27 cellular contexts compared by ENCODE assay signal in the genomic region with DNA sequence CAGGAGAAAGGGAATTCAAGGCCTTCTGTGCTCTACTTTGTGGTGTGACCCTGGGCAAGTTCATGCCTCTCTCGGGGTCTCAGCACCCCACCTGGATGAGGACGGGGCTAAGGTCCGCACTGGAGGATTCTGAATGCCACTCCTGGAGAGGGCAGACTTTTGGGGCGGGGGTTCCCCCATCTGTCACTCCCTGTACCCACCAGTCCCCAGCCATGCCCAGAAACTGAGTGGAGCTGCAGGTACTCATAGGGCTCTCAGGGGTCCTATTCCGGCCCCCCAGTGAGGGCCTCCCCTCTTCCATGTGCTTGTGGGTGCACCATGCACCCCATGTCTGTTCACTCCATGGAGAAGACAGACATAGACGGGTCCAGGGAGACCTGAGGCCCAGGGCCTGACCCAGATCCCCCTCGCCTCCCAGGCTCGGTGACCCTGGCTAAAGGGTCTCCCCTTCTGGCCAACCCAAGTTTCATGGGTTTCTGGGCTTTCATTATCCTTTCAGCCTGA. TPM values are rescaled to one million over a fixed set of nuclear protein-coding genes. Genes with fewer than 3 reads are reported as not detected.
DNase-seq lines count a peak whose midpoint lies in the region; ATAC-seq and TF ChIP-seq lines count a peak whose summit lies in the region.
"Had no signal": no experiment of that assay in that cellular context is flagged by ENCODE, and none has a peak within 500 bp of the region (broad histone marks: within the 10 kb centered on the region; RNA-seq: fewer than 3 reads in every experiment).

No MANE protein-coding gene starts in this region.

- H3K9me3 Mint-ChIP-seq in activated CD4-positive, alpha-beta T cell treated with anti-CD3 and anti-CD28 coated beads, Interleukin-2, amount 10 ng/mL, durations not matched to agents 7 days and 5 days, result no peaks in the 10 kb centered on the region
- H3K9me3 Mint-ChIP-seq: activated T-helper 1 cell treated with anti-CD3 and anti-CD28 coated beads, Interleukin-12 subunit alpha, Interleukin-12 subunit beta, Interleukin-2, Interleukin-4 antibody, amounts not matched to agents 30 ng/mL and 10 ng/mL and 1 ng/mL, durations not matched to agents 14 hours and 24 hours and 36 hours; CD4-positive, alpha-beta memory T cell; neural crest cell; stimulated activated naive CD8-positive, alpha-beta T cell treated with anti-CD3 and anti-CD28 coated beads, Interleukin-15, Interleukin-2, amounts not matched to agents 100 ng/mL and 50 ng/mL, for 24 hours had no signal

- DNase-seq in activated CD4-positive, alpha-beta T cell treated with anti-CD3 and anti-CD28 coated beads, Interleukin-2, amount 10 ng/mL, durations not matched to agents 7 days and 5 days, result peak; percentile 1
- DNase-seq in activated CD4-positive, alpha-beta T cell treated with anti-CD3 and anti-CD28 coated beads, Interleukin-2, amount 50 U/mL, for 4 hours, result no peak
- peak; percentile 6 for DNase-seq in mucosa of gallbladder (ENCODE audit: low spot score)
- DNase-seq in SK-N-SH, result no peak
- no peak for DNase-seq in T1000 (lab: John Stamatoyannopoulos, UW)
- DNase-seq: activated CD4-positive, alpha-beta T cell treated with anti-CD3 and anti-CD28 coated beads for 36 hours; activated naive CD4-positive, alpha-beta T cell treated with anti-CD3 and anti-CD28 coated beads, Interleukin-2, amount 50 U/mL, for 16 hours; AML-193; brain microvascular endothelial cell; CD4-positive, alpha-beta memory T cell; MG63; NCI-H1105 treated with DMSO at 0.1 percent for 48 hours; NCI-H2029; NCI-H524 treated with DMSO at 0.1 percent for 48 hours; SHP77; stimulated activated CD4-positive, alpha-beta T cell treated with anti-CD3 and anti-CD28 coated beads, Interleukin-2, amount 100 ng/mL, for 24 hours; T-helper 2 cell had no signal

- CTCF ChIA-PET in activated CD4-positive, alpha-beta T cell treated with anti-CD3 and anti-CD28 coated beads, Interleukin-2, amount 10 ng/mL, durations not matched to agents 7 days and 5 days (lab: Charles Lee), result no interaction called here
- CTCF ChIA-PET in SK-N-SH (lab: Yijun Ruan, JAX), result interaction anchor here (1.1 to 8.2 kb wide), 4 partner anchors 14 to 575 kb away, joined by 3 to 68 read pairs (median 3); no protein-coding TSS in a partner anchor

- H3K27me3 ChIP-seq in SK-N-SH (ENCODE audit: insufficient read depth), result no peaks in the 10 kb centered on the region
- H3K27me3 ChIP-seq: brain microvascular endothelial cell, MG63, tibial nerve had no signal

- no peak for TF ChIP-seq RAD21 in SK-N-SH (IDR thresholded peaks at IDR 0.05; ENCODE audit: low read length)

- H3F3A ChIP-seq in SK-N-SH (replicated peaks; ENCODE audit: insufficient read depth), result no peaks in the 10 kb centered on the region

- H3K36me3 ChIP-seq in urinary bladder (ENCODE audit: insufficient read depth) (no peaks in the 10 kb centered on the region), SK-N-SH (replicated peaks in 1 of 2; ENCODE audit: control insufficient read depth in 1 of 2, insufficient read depth in 2 of 2, low read length in 1 of 2) (no peaks in the 10 kb centered on the region)
- H3K36me3 ChIP-seq: brain microvascular endothelial cell, MG63, tibial nerve had no signal

- TF ChIP-seq EP300 in SK-N-SH (IDR thresholded peaks at IDR 0.05; ENCODE audit: borderline replicate concordance in 1 of 2, low read depth in 1 of 2, low read length in 1 of 2), result no peak

- H3K79me2 ChIP-seq in SK-N-SH (ENCODE audit: insufficient read depth), result no peaks in the 10 kb centered on the region
- H3K79me2 ChIP-seq: parathyroid adenoma had no signal

- H3K4me1 ChIP-seq in urinary bladder (ENCODE audit: insufficient read depth) (no peaks in the 10 kb centered on the region), SK-N-SH (ENCODE audit: control insufficient read depth in 1 of 2, insufficient read depth in 2 of 2, low read depth in 1 of 2, low read length in 1 of 2) (peaks cover 11 to 29% of the 10 kb centered on the region in 2 experiments; a peak in 3 of 4 replicates)

- no peak overlapping the region for H3K4me2 ChIP-seq in SK-N-SH
- H3K4me2 ChIP-seq: KMS-11, smooth muscle cell had no signal

- no peaks in the 10 kb centered on the region for H3K36me3 Mint-ChIP-seq in activated CD4-positive, alpha-beta T cell treated with anti-CD3 and anti-CD28 coated beads, Interleukin-2, amount 10 ng/mL, durations not matched to agents 7 days and 5 days (ENCODE audit: low read depth)
- H3K36me3 Mint-ChIP-seq: CD4-positive, alpha-beta memory T cell had no signal

- H4K20me1 ChIP-seq in SK-N-SH (ENCODE audit: insufficient read depth), result no peaks in the 10 kb centered on the region

- no peaks in the 10 kb centered on the region for H3K27me3 Mint-ChIP-seq in activated CD4-positive, alpha-beta T cell treated with anti-CD3 and anti-CD28 coated beads, Interleukin-2, amount 10 ng/mL, durations not matched to agents 7 days and 5 days

- 91% methylated on average over 8 of the region's 8 CpGs for WGBS in urinary bladder
- WGBS in SK-N-SH (ENCODE audit: low lambda C conversion rate), result 85% methylated on average over 4 of the region's 8 CpGs

- H2AFZ ChIP-seq in SK-N-SH (ENCODE audit: low read depth), result no peak overlapping the region
- H2AFZ ChIP-seq: parathyroid adenoma had no signal

- H3K9me3 ChIP-seq in SK-N-SH, result no peaks in the 10 kb centered on the region
- H3K9me3 ChIP-seq: MG63, tibial nerve had no signal

- no peak overlapping the region for H3K4me3 ChIP-seq in urinary bladder (ENCODE audit: low read depth, low read length)
- no peak overlapping the region for H3K4me3 ChIP-seq in SK-N-SH (ENCODE audit: low read depth in 2 of 2, low read length in 1 of 2)
- H3K4me3 ChIP-seq: MG63, smooth muscle cell, tibial nerve had no signal

- no peaks in the 10 kb centered on the region for H3K4me1 Mint-ChIP-seq in activated CD4-positive, alpha-beta T cell treated with anti-CD3 and anti-CD28 coated beads, Interleukin-2, amount 10 ng/mL, durations not matched to agents 7 days and 5 days
- H3K4me1 Mint-ChIP-seq: activated CD4-positive, alpha-beta T cell treated with anti-CD3 and anti-CD28 coated beads for 36 hours; CD4-positive, alpha-beta memory T cell had no signal

- POLR2A ChIA-PET in activated CD4-positive, alpha-beta T cell treated with anti-CD3 and anti-CD28 coated beads, Interleukin-2, amount 10 ng/mL, durations not matched to agents 7 days and 5 days (lab: Charles Lee), result no interaction called here
- POLR2A ChIA-PET in SK-N-SH (lab: Yijun Ruan, JAX), result no interaction called here

- no peak for ATAC-seq in GM18868 (IDR thresholded peaks at IDR 0.05; ENCODE audit: unreplicated experiment)
- ATAC-seq: activated CD4-positive, alpha-beta T cell treated with anti-CD3 and anti-CD28 coated beads for 36 hours had no signal

- no peak for TF ChIP-seq CTCF in SK-N-SH (IDR thresholded peaks at IDR 0.05)

- H3K9me2 ChIP-seq in SK-N-SH, result no peaks in the 10 kb centered on the region

- no peak overlapping the region for H3K27ac Mint-ChIP-seq in activated CD4-positive, alpha-beta T cell treated with anti-CD3 and anti-CD28 coated beads, Interleukin-2, amount 10 ng/mL, durations not matched to agents 7 days and 5 days
- H3K27ac Mint-ChIP-seq: activated CD4-positive, alpha-beta T cell treated with anti-CD3 and anti-CD28 coated beads for 36 hours; activated T-helper 1 cell treated with anti-CD3 and anti-CD28 coated beads, Interleukin-12 subunit alpha, Interleukin-12 subunit beta, Interleukin-2, Interleukin-4 antibody, amounts not matched to agents 30 ng/mL and 10 ng/mL and 1 ng/mL, durations not matched to agents 14 hours and 24 hours and 36 hours; CD4-positive, alpha-beta memory T cell; stimulated activated naive CD8-positive, alpha-beta T cell treated with anti-CD3 and anti-CD28 coated beads, Interleukin-15, Interleukin-2, amounts not matched to agents 100 ng/mL and 50 ng/mL, for 24 hours had no signal

- H3K27ac ChIP-seq in angular gyrus (ENCODE audit: low read depth, low read length) (peak overlapping the region; percentile 86), urinary bladder (ENCODE audit: low read depth) (peak overlapping the region; percentile 26), SK-N-SH (ENCODE audit: low read depth in 2 of 2, low read length in 1 of 2) (no peak overlapping the region)
- H3K27ac ChIP-seq: brain microvascular endothelial cell, KMS-11, parathyroid adenoma, tibial nerve had no signal

- H3K4me3 Mint-ChIP-seq in activated CD4-positive, alpha-beta T cell treated with anti-CD3 and anti-CD28 coated beads, Interleukin-2, amount 10 ng/mL, durations not matched to agents 7 days and 5 days, result no peak overlapping the region
- H3K4me3 Mint-ChIP-seq: activated CD4-positive, alpha-beta T cell treated with anti-CD3 and anti-CD28 coated beads for 36 hours; activated T-helper 1 cell treated with anti-CD3 and anti-CD28 coated beads, Interleukin-12 subunit alpha, Interleukin-12 subunit beta, Interleukin-2, Interleukin-4 antibody, amounts not matched to agents 30 ng/mL and 10 ng/mL and 1 ng/mL, durations not matched to agents 14 hours and 24 hours and 36 hours; CD4-positive, alpha-beta memory T cell; neural crest cell; stimulated activated naive CD8-positive, alpha-beta T cell treated with anti-CD3 and anti-CD28 coated beads, Interleukin-15, Interleukin-2, amounts not matched to agents 100 ng/mL and 50 ng/mL, for 24 hours had no signal

- H3K9ac ChIP-seq in SK-N-SH, result no peak overlapping the region
- H3K9ac ChIP-seq: KMS-11, parathyroid adenoma had no signal

TF ChIP-seq in SK-N-SH, 30 proteins besides CTCF, POLR2A, EP300 and RAD21 (continues in another document):
- no peak for TF ChIP-seq ELF1 (IDR thresholded peaks at IDR 0.05)

RNA-seq across cellular contexts. Expression of a gene that starts 26.0 kb away (rescaled TPM):
- not detected for total RNA-seq in activated CD4-positive, alpha-beta T cell treated with anti-CD3 and anti-CD28 coated beads, Interleukin-2, amount 10 ng/mL, durations not matched to agents 7 days and 5 days
- total RNA-seq in mucosa of gallbladder (0.83 TPM), urinary bladder (1.1 TPM)
- polyA plus RNA-seq in urinary bladder (0.25 TPM), SK-N-SH (2012; rRNA removed) (under 0.01 and 0.02 TPM in 2 replicates)
- polyA plus RNA-seq in SK-N-SH (2012; cell fraction: cytosol; rRNA removed), result 0.01 and 0.04 TPM in 2 replicates
- 0.01 TPM in 1 of 2 replicates, not detected in the other for polyA plus RNA-seq in SK-N-SH (2012; cell fraction: nucleus; rRNA removed)
- total RNA-seq: CD4-positive, alpha-beta memory T cell had no signal
- polyA plus RNA-seq: CD4-positive, alpha-beta memory T cell had no signal

RNA-seq across cellular contexts. Expression of a gene that starts 56.0 kb away (rescaled TPM):
- 10 to 100 TPM; 28.5 to 31.2 TPM for total RNA-seq in activated CD4-positive, alpha-beta T cell treated with anti-CD3 and anti-CD28 coated beads, Interleukin-2, amount 10 ng/mL, durations not matched to agents 7 days and 5 days
- total RNA-seq in mucosa of gallbladder, result 36.9 TPM
- 23.4 TPM for total RNA-seq in urinary bladder
- polyA plus RNA-seq in urinary bladder, result 18.5 TPM
- polyA plus RNA-seq in SK-N-SH (2012; rRNA removed), result 0.02 and 0.03 TPM in 2 replicates
- 0.03 and 0.07 TPM in 2 replicates for polyA plus RNA-seq in SK-N-SH (2012; cell fraction: cytosol; rRNA removed)
- 0.14 and 0.15 TPM in 2 replicates for polyA plus RNA-seq in SK-N-SH (2012; cell fraction: nucleus; rRNA removed)
- total RNA-seq: neural crest cell had no signal

RNA-seq across cellular contexts. Expression of a gene that starts 59.2 kb away (rescaled TPM):
- 10 to 100 TPM; 65.1 to 71.2 TPM for total RNA-seq in activated CD4-positive, alpha-beta T cell treated with anti-CD3 and anti-CD28 coated beads, Interleukin-2, amount 10 ng/mL, durations not matched to agents 7 days and 5 days
- total RNA-seq in mucosa of gallbladder (52.3 TPM), urinary bladder (24.8 TPM)
- polyA plus RNA-seq in urinary bladder (39.4 TPM), SK-N-SH (2012; rRNA removed) (33.2 and 34.0 TPM in 2 replicates)
- 45.5 and 62.1 TPM in 2 replicates for polyA plus RNA-seq in SK-N-SH (2012; cell fraction: cytosol; rRNA removed)
- polyA plus RNA-seq in SK-N-SH (2012; cell fraction: nucleus; rRNA removed), result 44.1 and 55.4 TPM in 2 replicates

Comparison
In these comparisons a context has a peak if more than half of its experiments do, and no peak if none do; other contexts are left out.
1. DNase-seq: peak in activated CD4-positive, alpha-beta T cell treated with anti-CD3 and anti-CD28 coated beads, Interleukin-2, amount 10 ng/mL, durations not matched to agents 7 days and 5 days (single experiment) and mucosa of gallbladder (single experiment); none in activated CD4-positive, alpha-beta T cell treated with anti-CD3 and anti-CD28 coated beads, Interleukin-2, amount 50 U/mL, for 4 hours (0 of 2), SK-N-SH (single experiment) and T1000 (single experiment).
2. H3K27ac ChIP-seq: peak in angular gyrus (single experiment) and urinary bladder (single experiment); none in SK-N-SH (0 of 2).